ENCODE assay signal across 27 cellular contexts in the genomic region with DNA sequence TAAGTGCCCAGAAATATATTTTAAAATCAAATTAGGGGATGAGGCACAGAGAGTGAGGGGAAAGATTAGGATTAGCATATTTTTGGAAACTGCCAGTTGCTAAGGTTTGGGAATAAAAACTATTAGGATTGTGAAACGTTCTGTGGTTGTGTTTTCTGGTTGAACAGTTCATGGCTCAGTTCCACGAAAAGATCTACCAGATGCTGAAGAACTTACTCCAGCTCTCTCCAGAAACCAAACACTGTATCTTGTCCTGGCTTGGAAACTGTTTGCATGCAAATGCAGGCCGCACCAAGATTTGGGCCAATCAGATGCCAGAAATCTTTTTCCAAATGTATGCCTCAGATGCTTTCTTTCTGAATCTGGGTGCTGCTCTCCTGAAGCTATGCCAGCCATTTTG. TPM values are rescaled to one million over a fixed set of nuclear protein-coding genes. Genes with fewer than 3 reads are reported as not detected.
"Had no signal": no experiment of that assay in that cellular context is flagged by ENCODE, and none has a peak within 500 bp of the region (broad histone marks: within the 10 kb centered on the region; RNA-seq: fewer than 3 reads in every experiment).

No MANE protein-coding gene starts in this region.

- H3K27me3 Mint-ChIP-seq: activated CD4-positive, alpha-beta memory T cell treated with anti-CD3 and anti-CD28 coated beads, Interleukin-2, amount 10 ng/mL, durations not matched to agents 7 days and 5 days; activated CD8-positive, alpha-beta memory T cell treated with anti-CD3 and anti-CD28 coated beads, Interleukin-2, amount 10 ng/mL, durations not matched to agents 7 days and 5 days; effector memory CD8-positive, alpha-beta T cell; naive thymus-derived CD4-positive, alpha-beta T cell; progenitor cell of endocrine pancreas; stimulated activated naive CD8-positive, alpha-beta T cell treated with anti-CD3 and anti-CD28 coated beads, Interleukin-15, Interleukin-2, amounts not matched to agents 100 ng/mL and 50 ng/mL, for 24 hours; T-cell had no signal

- H3K27ac Mint-ChIP-seq: activated CD4-positive, alpha-beta memory T cell treated with anti-CD3 and anti-CD28 coated beads, Interleukin-2, amount 10 ng/mL, durations not matched to agents 7 days and 5 days; activated CD8-positive, alpha-beta memory T cell treated with anti-CD3 and anti-CD28 coated beads, Interleukin-2, amount 10 ng/mL, durations not matched to agents 7 days and 5 days; neural progenitor cell; progenitor cell of endocrine pancreas; WTC11 had no signal

- H2AFZ ChIP-seq: neural progenitor cell had no signal

- H3K9me3 ChIP-seq: esophagus squamous epithelium, tibial nerve had no signal

- DNase-seq: activated CD4-positive, alpha-beta memory T cell treated with anti-CD3 and anti-CD28 coated beads, Interleukin-2, amount 10 ng/mL, durations not matched to agents 7 days and 5 days; activated CD4-positive, alpha-beta T cell treated with anti-CD3 and anti-CD28 coated beads for 48 hours; activated CD8-positive, alpha-beta memory T cell treated with anti-CD3 and anti-CD28 coated beads, Interleukin-2, amount 10 ng/mL, durations not matched to agents 7 days and 5 days; activated gamma-delta T cell; activated T-cell treated with anti-CD3 and anti-CD28 coated beads, Interleukin-2, amount 50 U/mL, for 48 hours; amygdala; effector memory CD8-positive, alpha-beta T cell; esophagus squamous epithelium; head of caudate nucleus; kidney glomerular epithelial cell; mesendoderm; naive thymus-derived CD4-positive, alpha-beta T cell; small intestine; stimulated activated CD4-positive, alpha-beta T cell treated with anti-CD3 and anti-CD28 coated beads, Interleukin-15, amount 100 ng/mL, for 24 hours; stimulated activated CD4-positive, alpha-beta T cell treated with anti-CD3 and anti-CD28 coated beads, Interleukin-2, amount 100 ng/mL, for 48 hours; T-cell had no signal

- H3K27me3 ChIP-seq: cardiac muscle cell, esophagus squamous epithelium, neural progenitor cell, tibial nerve had no signal

- H3K4me1 ChIP-seq: esophagus squamous epithelium, neural progenitor cell, tibial nerve had no signal

- H3K4me1 Mint-ChIP-seq: neural progenitor cell, T-cell had no signal

- H3K4me3 Mint-ChIP-seq: activated CD4-positive, alpha-beta memory T cell treated with anti-CD3 and anti-CD28 coated beads, Interleukin-2, amount 10 ng/mL, durations not matched to agents 7 days and 5 days; activated CD8-positive, alpha-beta memory T cell treated with anti-CD3 and anti-CD28 coated beads, Interleukin-2, amount 10 ng/mL, durations not matched to agents 7 days and 5 days; effector memory CD8-positive, alpha-beta T cell; naive thymus-derived CD4-positive, alpha-beta T cell; neural progenitor cell; stimulated activated naive CD8-positive, alpha-beta T cell treated with anti-CD3 and anti-CD28 coated beads, Interleukin-15, Interleukin-2, amounts not matched to agents 100 ng/mL and 50 ng/mL, for 24 hours; T-cell; WTC11 had no signal

- ATAC-seq: activated CD8-positive, alpha-beta memory T cell treated with anti-CD3 and anti-CD28 coated beads, Interleukin-2, amount 10 ng/mL, durations not matched to agents 7 days and 5 days; activated naive CD4-positive, alpha-beta T cell treated with anti-CD3 and anti-CD28 coated beads, Interleukin-2, amount 50 U/mL, for 72 hours; effector memory CD8-positive, alpha-beta T cell; naive thymus-derived CD4-positive, alpha-beta T cell; T-cell; WTC11 had no signal

- H3K27ac ChIP-seq: cardiac muscle cell, esophagus squamous epithelium, neural progenitor cell, tibial nerve had no signal

- H3K9me3 Mint-ChIP-seq: activated CD4-positive, alpha-beta memory T cell treated with anti-CD3 and anti-CD28 coated beads, Interleukin-2, amount 10 ng/mL, durations not matched to agents 7 days and 5 days; activated naive CD4-positive, alpha-beta T cell treated with anti-CD3 and anti-CD28 coated beads, Interleukin-2, amount 50 U/mL, for 72 hours; effector memory CD8-positive, alpha-beta T cell; naive thymus-derived CD4-positive, alpha-beta T cell; neural progenitor cell; stimulated activated naive CD8-positive, alpha-beta T cell treated with anti-CD3 and anti-CD28 coated beads, Interleukin-15, Interleukin-2, amounts not matched to agents 100 ng/mL and 50 ng/mL, for 24 hours; T-cell; WTC11 had no signal

- H3K9ac ChIP-seq: neural progenitor cell had no signal

- H3K4me3 ChIP-seq: cardiac muscle cell, esophagus squamous epithelium, neural progenitor cell, tibial nerve had no signal

- H3K4me2 ChIP-seq: neural progenitor cell had no signal

RNA-seq across cellular contexts. Expression of gene CD3G, which starts 30.6 kb away (rescaled TPM):
- total RNA-seq: cardiac muscle cell, chondrocyte, dermis microvascular lymphatic vessel endothelial cell, frontal cortex, osteoblast, progenitor cell of endocrine pancreas had no signal

RNA-seq across cellular contexts. Expression of gene CD3D, which starts 32.2 kb away (rescaled TPM):
- total RNA-seq: cardiac muscle cell, chondrocyte, dermis microvascular lymphatic vessel endothelial cell, frontal cortex, osteoblast, progenitor cell of endocrine pancreas had no signal
